In the genomic region with DNA sequence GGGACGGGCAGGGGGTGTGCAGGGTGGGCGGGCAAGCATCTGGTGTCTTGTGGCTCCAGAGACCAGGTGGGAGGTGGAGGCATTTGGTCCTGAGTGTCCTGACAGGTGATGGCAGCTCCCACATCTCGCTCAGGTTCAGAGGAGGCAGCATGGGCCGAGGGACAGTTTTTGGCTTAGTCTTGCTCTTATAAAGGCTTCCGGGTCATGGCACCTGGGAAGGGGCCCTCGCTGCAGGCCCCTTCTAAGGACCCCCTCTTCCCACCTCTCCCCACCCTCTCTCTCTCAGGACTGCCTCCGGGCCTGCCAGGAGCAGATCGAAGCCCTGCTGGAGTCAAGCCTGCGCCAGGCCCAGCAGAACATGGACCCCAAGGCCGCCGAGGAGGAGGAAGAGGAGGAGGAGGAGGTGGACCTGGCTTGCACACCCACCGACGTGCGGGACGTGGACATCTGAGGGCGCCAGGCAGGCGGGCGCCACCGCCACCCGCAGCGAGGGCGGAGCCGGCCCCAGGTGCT, we compare ENCODE assay signal across 2 cellular contexts.
TF ChIP-seq lines count a peak whose summit lies in the region.

No MANE protein-coding gene starts in this region.

TF ChIP-seq in A549, 52 proteins besides CTCF, POLR2A, EP300 and RAD21 (continued from another document):
- TF ChIP-seq RNF2 (IDR thresholded peaks at IDR 0.05; ENCODE audit: borderline replicate concordance, low read depth), result no peak
- TF ChIP-seq FOSB (CRISPR knock-in tag; IDR thresholded peaks at IDR 0.05), result no peak

TF ChIP-seq in HEK293, 187 proteins besides CTCF, POLR2A, EP300 and RAD21 (continued from another document):
- TF ChIP-seq HOXA7 (CRISPR knock-in tag; IDR thresholded peaks at IDR 0.05; ENCODE audit: borderline replicate concordance), result no peak
- 0 out of 2 replicates have a peak, but pooled peaks have one; percentile 8 for TF ChIP-seq EGR2 (tag by site-specific recombination; IDR thresholded peaks at IDR 0.05; ENCODE audit: low read depth)
